1 cellular context compared by ENCODE assay signal in genomic region chr2:175253871-175254270, GRCh38.
TF ChIP-seq lines count a peak whose summit lies in the region.

No MANE protein-coding gene starts in this region.

TF ChIP-seq in HCT116, 20 proteins besides CTCF, POLR2A, EP300 and RAD21 (continued from another document):
- TF ChIP-seq, protein P1, sequence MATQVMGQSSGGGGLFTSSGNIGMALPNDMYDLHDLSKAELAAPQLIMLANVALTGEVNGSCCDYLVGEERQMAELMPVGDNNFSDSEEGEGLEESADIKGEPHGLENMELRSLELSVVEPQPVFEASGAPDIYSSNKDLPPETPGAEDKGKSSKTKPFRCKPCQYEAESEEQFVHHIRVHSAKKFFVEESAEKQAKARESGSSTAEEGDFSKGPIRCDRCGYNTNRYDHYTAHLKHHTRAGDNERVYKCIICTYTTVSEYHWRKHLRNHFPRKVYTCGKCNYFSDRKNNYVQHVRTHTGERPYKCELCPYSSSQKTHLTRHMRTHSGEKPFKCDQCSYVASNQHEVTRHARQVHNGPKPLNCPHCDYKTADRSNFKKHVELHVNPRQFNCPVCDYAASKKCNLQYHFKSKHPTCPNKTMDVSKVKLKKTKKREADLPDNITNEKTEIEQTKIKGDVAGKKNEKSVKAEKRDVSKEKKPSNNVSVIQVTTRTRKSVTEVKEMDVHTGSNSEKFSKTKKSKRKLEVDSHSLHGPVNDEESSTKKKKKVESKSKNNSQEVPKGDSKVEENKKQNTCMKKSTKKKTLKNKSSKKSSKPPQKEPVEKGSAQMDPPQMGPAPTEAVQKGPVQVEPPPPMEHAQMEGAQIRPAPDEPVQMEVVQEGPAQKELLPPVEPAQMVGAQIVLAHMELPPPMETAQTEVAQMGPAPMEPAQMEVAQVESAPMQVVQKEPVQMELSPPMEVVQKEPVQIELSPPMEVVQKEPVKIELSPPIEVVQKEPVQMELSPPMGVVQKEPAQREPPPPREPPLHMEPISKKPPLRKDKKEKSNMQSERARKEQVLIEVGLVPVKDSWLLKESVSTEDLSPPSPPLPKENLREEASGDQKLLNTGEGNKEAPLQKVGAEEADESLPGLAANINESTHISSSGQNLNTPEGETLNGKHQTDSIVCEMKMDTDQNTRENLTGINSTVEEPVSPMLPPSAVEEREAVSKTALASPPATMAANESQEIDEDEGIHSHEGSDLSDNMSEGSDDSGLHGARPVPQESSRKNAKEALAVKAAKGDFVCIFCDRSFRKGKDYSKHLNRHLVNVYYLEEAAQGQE (IDR thresholded peaks at IDR 0.05; ENCODE audit: low read depth): no peak
- no peak for TF ChIP-seq YY1 (IDR thresholded peaks at IDR 0.05; ENCODE audit: extremely low read depth, insufficient replicate concordance, low read depth, low read length)
- TF ChIP-seq TCF7L2 (IDR thresholded peaks at IDR 0.05; ENCODE audit: borderline replicate concordance, extremely low read depth, insufficient read depth, insufficient read length): no peak
- TF ChIP-seq EZH2 (IDR thresholded peaks at IDR 0.05): no peak
